In the genomic region with DNA sequence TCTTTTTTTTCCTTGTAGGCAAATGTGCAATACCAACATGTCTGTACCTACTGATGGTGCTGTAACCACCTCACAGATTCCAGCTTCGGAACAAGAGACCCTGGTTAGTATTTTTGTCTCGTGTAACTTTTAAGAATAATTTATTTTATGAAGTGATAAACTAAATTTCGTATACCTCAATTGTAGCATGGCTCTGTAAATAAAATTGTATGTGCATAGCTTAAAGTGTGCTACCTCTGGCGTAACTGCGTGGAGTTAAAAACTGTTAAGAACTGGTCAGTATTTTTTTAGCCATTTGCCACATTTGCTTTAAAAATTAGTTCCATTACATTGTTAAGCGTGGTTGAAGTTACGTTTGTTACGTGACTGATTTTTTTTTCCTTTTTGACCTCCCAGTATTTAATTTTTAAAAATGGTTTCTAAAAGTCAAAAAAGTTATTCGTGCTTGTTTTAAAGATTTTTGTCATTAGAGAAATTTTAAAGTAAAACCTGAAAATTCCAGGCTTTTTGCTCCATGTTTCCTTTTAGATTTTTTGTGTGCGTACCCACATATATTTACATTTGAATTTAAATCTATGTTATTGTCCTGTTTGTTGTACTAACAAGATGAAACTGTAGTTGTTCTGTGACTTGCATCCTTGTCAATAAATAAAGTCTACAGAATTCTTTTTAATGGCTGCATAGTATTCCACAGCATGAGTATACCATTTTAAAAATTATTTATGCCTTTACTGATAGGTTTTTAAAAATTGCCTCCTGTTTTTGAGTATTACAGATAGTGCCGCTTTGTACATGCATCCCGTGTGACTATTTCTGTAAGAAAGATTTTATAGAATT, we compare ENCODE assay signal across 8 cellular contexts. TPM values are rescaled to one million over a fixed set of nuclear protein-coding genes. Genes with fewer than 3 reads are reported as not detected.
DNase-seq lines count a peak whose midpoint lies in the region; ATAC-seq, FAIRE-seq and TF ChIP-seq lines count a peak whose summit lies in the region.

No MANE protein-coding gene starts in this region.

- H3K4me1 Mint-ChIP-seq in GM23338: peaks cover 25% of the 10 kb centered on the region

- H3K4me3 ChIP-seq in GM23338: peak overlapping the region; percentile 71
- H3K4me3 ChIP-seq in WERI-Rb-1 (ENCODE audit: low read depth, low read length): peak overlapping the region; percentile 87
- H3K4me3 ChIP-seq in gastroesophageal sphincter: peak overlapping the region; percentile 58 to 97
- peak overlapping the region; percentile 68 to 96 (median 80) for H3K4me3 ChIP-seq in skin epidermis

- DNase-seq in GM23338 (ENCODE audit: low spot score) (no peak), WERI-Rb-1 (no peak), NCI-H2196 (lab: John Stamatoyannopoulos, UW; ENCODE audit: unreplicated experiment) (no peak), GM12891 (ENCODE audit: insufficient read length, low spot score) (no peak), superior temporal gyrus (ENCODE audit: extremely low spot score) (no peak), inferior parietal cortex (ENCODE audit: extremely low spot score) (no peak)

- no peaks in the 10 kb centered on the region for H3K9me3 Mint-ChIP-seq in GM23338

- peaks cover 23% of the 10 kb centered on the region for H3K4me1 ChIP-seq in GM23338 (ENCODE audit: insufficient read depth)
- peaks cover 0 to 57% (median 3%) of the 10 kb centered on the region in 3 donors for H3K4me1 ChIP-seq in gastroesophageal sphincter

- H3K27ac Mint-ChIP-seq in GM23338: peak overlapping the region; percentile 100

- peak overlapping the region; percentile 100 for H3K27ac ChIP-seq in GM23338 (ENCODE audit: low read depth)
- peak overlapping the region; percentile 100 for H3K27ac ChIP-seq in WERI-Rb-1
- peak overlapping the region; percentile 95 to 100 (median 99) for H3K27ac ChIP-seq in gastroesophageal sphincter
- peak overlapping the region in 19 of 21 experiments; percentile 90 to 100 (median 99) for H3K27ac ChIP-seq in skin epidermis

- 68 to 72% methylated on average over 12 of the region's 12 CpGs for WGBS in gastroesophageal sphincter (ENCODE audit: low coverage in 1 of 2), 2 donors

- TF ChIP-seq POLR2A in gastroesophageal sphincter (IDR thresholded peaks at IDR 0.05) (no peak), GM12891 (IDR thresholded peaks at IDR 0.05; ENCODE audit: low read depth, low read length) (no peak)

- H2AFZ ChIP-seq in GM23338: no peak overlapping the region

- H3K27me3 ChIP-seq in GM23338 (ENCODE audit: insufficient read depth) (no peaks in the 10 kb centered on the region), WERI-Rb-1 (ENCODE audit: insufficient read depth, low read depth, severe bottlenecking) (no peaks in the 10 kb centered on the region), gastroesophageal sphincter (no peaks in the 10 kb centered on the region)

- no peak for TF ChIP-seq EP300 in gastroesophageal sphincter (IDR thresholded peaks at IDR 0.05)

- H4K20me1 ChIP-seq in GM23338 (replicated peaks; ENCODE audit: insufficient read depth): peaks cover 24% of the 10 kb centered on the region

- no peaks in the 10 kb centered on the region for H3K9me3 ChIP-seq in WERI-Rb-1 (ENCODE audit: severe bottlenecking)
- H3K9me3 ChIP-seq in gastroesophageal sphincter: no peaks in the 10 kb centered on the region

- TF ChIP-seq CTCF in GM23338 (conservative IDR thresholded peaks at IDR 0.05; ENCODE audit: low read depth in 2 of 2): no peak
- TF ChIP-seq CTCF in WERI-Rb-1 (IDR thresholded peaks at IDR 0.05; ENCODE audit: low read depth, low read length): no peak
- no peak for TF ChIP-seq CTCF in gastroesophageal sphincter (IDR thresholded peaks at IDR 0.05)

- peaks cover 57% of the 10 kb centered on the region for H3K79me2 ChIP-seq in GM23338 (replicated peaks; ENCODE audit: insufficient read depth)

- H3F3A ChIP-seq in GM23338 (replicated peaks; ENCODE audit: low read depth): peaks cover 16% of the 10 kb centered on the region; the same call in 1 of the 2 replicates

- H3K36me3 ChIP-seq in GM23338 (ENCODE audit: insufficient read depth) (peaks cover 33% of the 10 kb centered on the region), WERI-Rb-1 (peaks cover 55% of the 10 kb centered on the region), gastroesophageal sphincter (peaks cover 0 to 42% of the 10 kb centered on the region in 2 donors)

- FAIRE-seq in GM12891 (lab: Jason Lieb, UNC): no peak

- H3K4me2 ChIP-seq in GM23338: peak overlapping the region; percentile 78

- H3K27me3 Mint-ChIP-seq in GM23338 (ENCODE audit: insufficient read depth, low read depth, poor library complexity): peaks cover 18% of the 10 kb centered on the region

- ATAC-seq in GM23338 (no peak), gastroesophageal sphincter (no peak)

- peak overlapping the region; percentile 97 for H3K4me3 Mint-ChIP-seq in GM23338

- peaks cover 53% of the 10 kb centered on the region for H3K36me3 Mint-ChIP-seq in GM23338 (ENCODE audit: low read depth)

- no peaks in the 10 kb centered on the region for H3K9me2 ChIP-seq in GM23338 (ENCODE audit: insufficient read depth)

TF ChIP-seq in GM12891, 5 proteins besides CTCF, POLR2A, EP300 and RAD21:
- TF ChIP-seq TAF1 (IDR thresholded peaks at IDR 0.05; ENCODE audit: low read depth, low read length) (no peak), SPI1 (IDR thresholded peaks at IDR 0.05; ENCODE audit: low read depth, low read length) (no peak), POU2F2 (IDR thresholded peaks at IDR 0.05; ENCODE audit: low read depth, low read length) (no peak), PAX5 (IDR thresholded peaks at IDR 0.05; ENCODE audit: insufficient read depth, low read length, severe bottlenecking) (no peak), POLR2AphosphoS5 (IDR thresholded peaks at IDR 0.05; ENCODE audit: low read depth, low read length) (no peak)

RNA-seq across cellular contexts. Expression of a gene that starts 1.4 kb away (rescaled TPM):
- total RNA-seq in GM23338 (2014; rRNA removed; shearing (Covaris generic)): 85.4 and 105 TPM in 2 replicates
- polyA plus RNA-seq in GM23338 (2016; fragmentation: Nextera tagmentation; extraction: Ambion mirVana): 136 and 160 TPM in 2 replicates
- total RNA-seq in gastroesophageal sphincter: 10 to 100 TPM; 47.5 to 79.2 (median 57.4) TPM
- 44.7 TPM for polyA plus RNA-seq in GM12891 (2012; ENCODE audit: low read depth, missing spikeins)
